In genomic region chr13:95834134-95834765, GRCh38 we compare ENCODE assay signal across 8 cellular contexts.
DNase-seq lines count a peak whose midpoint lies in the region; ATAC-seq and TF ChIP-seq lines count a peak whose summit lies in the region.

No MANE protein-coding gene starts in this region.

- peak; percentile 81 for TF ChIP-seq CTCF in KMS-11 (conservative IDR thresholded peaks at IDR 0.05; ENCODE audit: low read depth, low read length)
- TF ChIP-seq CTCF in glutamatergic neuron (IDR thresholded peaks at IDR 0.05; ENCODE audit: partially characterized antibody, unreplicated experiment), result peak; percentile 91

- H3K9ac ChIP-seq in KMS-11, result no peak overlapping the region

- no peak overlapping the region for H3K4me2 ChIP-seq in KMS-11

- no peaks in the 10 kb centered on the region for H3K79me2 ChIP-seq in KMS-11 (ENCODE audit: insufficient read depth, low read depth)

- peak; percentile 57 for DNase-seq in Daoy (ENCODE audit: low read depth)
- DNase-seq in SJSA1 (ENCODE audit: low read depth in 1 of 2, low spot score in 2 of 2), result peak; percentile 35 to 49
- DNase-seq in activated naive CD4-positive, alpha-beta T cell treated with Interleukin-2 at 50 U/mL for 16 hours, result peak; percentile 65
- DNase-seq in glutamatergic neuron, result peak; percentile 75
- peak; percentile 79 for DNase-seq in pons (ENCODE audit: low spot score)
- DNase-seq in ureter (ENCODE audit: low spot score), result peak; percentile 65

- no peak overlapping the region for H3K27ac ChIP-seq in KMS-11
- no peak overlapping the region for H3K27ac ChIP-seq in SJSA1

- H3K27ac Mint-ChIP-seq in glutamatergic neuron (ENCODE audit: unreplicated experiment), result no peak overlapping the region

- no peaks in the 10 kb centered on the region for H3K9me3 ChIP-seq in SJSA1 (replicated peaks)

- H4K20me1 ChIP-seq in KMS-11 (ENCODE audit: insufficient read depth), result no peaks in the 10 kb centered on the region

- peaks cover 11% of the 10 kb centered on the region for H3K36me3 Mint-ChIP-seq in glutamatergic neuron (ENCODE audit: unreplicated experiment)

- H3K4me1 Mint-ChIP-seq in glutamatergic neuron (ENCODE audit: low read depth, unreplicated experiment), result peaks cover 3% of the 10 kb centered on the region

- H3K27me3 ChIP-seq in KMS-11 (ENCODE audit: insufficient read depth, low read depth), result no peaks in the 10 kb centered on the region
- H3K27me3 ChIP-seq in SJSA1 (replicated peaks), result no peaks in the 10 kb centered on the region

- no peaks in the 10 kb centered on the region for H3K9me3 Mint-ChIP-seq in glutamatergic neuron (ENCODE audit: unreplicated experiment)

- H3K4me3 ChIP-seq in KMS-11 (IDR thresholded peaks at IDR 0.05; ENCODE audit: insufficient read depth, low read depth, low read length), result no peak overlapping the region
- no peak overlapping the region for H3K4me3 ChIP-seq in SJSA1

- no peaks in the 10 kb centered on the region for H3K36me3 ChIP-seq in KMS-11 (ENCODE audit: insufficient read depth)
- H3K36me3 ChIP-seq in SJSA1, result no peaks in the 10 kb centered on the region

- no peak overlapping the region for H2AFZ ChIP-seq in KMS-11 (ENCODE audit: low read depth)

- H3K27me3 Mint-ChIP-seq in glutamatergic neuron (ENCODE audit: unreplicated experiment), result no peaks in the 10 kb centered on the region

- ATAC-seq in GM21717 (IDR thresholded peaks at IDR 0.05; ENCODE audit: unreplicated experiment), result peak; percentile 91

- H3K4me1 ChIP-seq in KMS-11 (ENCODE audit: low read depth, poor library complexity, severe bottlenecking) (no peaks in the 10 kb centered on the region), SJSA1 (replicated peaks) (0 out of 2 replicates have a peak, but pooled peaks cover 3% of the 10 kb centered on the region)

- H3K4me3 Mint-ChIP-seq in glutamatergic neuron (ENCODE audit: unreplicated experiment), result no peak overlapping the region
